ENCODE assay signal across 20 cellular contexts in genomic region chr15:81612631-81613030, GRCh38.
"Had no signal": no experiment of that assay in that cellular context is flagged by ENCODE, and none has a peak within 500 bp of the region (broad histone marks: within the 10 kb centered on the region; RNA-seq: fewer than 3 reads in every experiment).

No MANE protein-coding gene starts in this region.

- H3K4me1 Mint-ChIP-seq: memory B cell had no signal

- H3K27me3 Mint-ChIP-seq: dendritic cell treated with granulocyte-macrophage colony-stimulating factor and Interleukin-4, amounts not matched to agents 40 ng/mL and 50 ng/mL, for 4 days had no signal

- DNase-seq: activated CD4-positive, alpha-beta memory T cell treated with anti-CD3 and anti-CD28 coated beads for 36 hours; activated CD4-positive, alpha-beta T cell treated with anti-CD3 and anti-CD28 coated beads for 1 hour; activated effector memory CD4-positive, alpha-beta T cell treated with Interleukin-2 at 50 U/mL for 16 hours; activated naive CD4-positive, alpha-beta T cell treated with anti-CD3 and anti-CD28 coated beads, Interleukin-2, amount 50 U/mL, for 16 hours; activated T-cell treated with anti-CD3 and anti-CD28 coated beads, Interleukin-2, amount 50 U/mL, for 4 hours; erythroblast; left ventricle myocardium superior; naive thymus-derived CD8-positive, alpha-beta T cell; occipital lobe; right cardiac atrium; stimulated activated CD4-positive, alpha-beta T cell treated with anti-CD3 and anti-CD28 coated beads, Interleukin-4, amount 100 ng/mL, for 24 hours; stimulated activated CD8-positive, alpha-beta memory T cell treated with anti-CD3 and anti-CD28 coated beads, Interleukin-4, amount 100 ng/mL, for 48 hours; T-helper 9 cell; trophoblast cell had no signal

- H3K27ac ChIP-seq: gastroesophageal sphincter, skin epidermis, suprapubic skin had no signal

- H3K9me3 Mint-ChIP-seq: activated CD4-positive, alpha-beta memory T cell treated with anti-CD3 and anti-CD28 coated beads for 36 hours; activated T-cell treated with anti-CD3 and anti-CD28 coated beads, Interleukin-2, amount 50 U/mL, for 4 hours; dendritic cell treated with granulocyte-macrophage colony-stimulating factor and Interleukin-4, amounts not matched to agents 40 ng/mL and 50 ng/mL, for 4 days; memory B cell; naive thymus-derived CD8-positive, alpha-beta T cell; stimulated activated naive CD8-positive, alpha-beta T cell treated with anti-CD3 and anti-CD28 coated beads, Interleukin-15, Interleukin-2, amounts not matched to agents 100 ng/mL and 50 ng/mL, for 24 hours had no signal

- H3K9me3 ChIP-seq: gastroesophageal sphincter, suprapubic skin had no signal

- H3K36me3 ChIP-seq: gastroesophageal sphincter, suprapubic skin had no signal

- ATAC-seq: activated T-cell treated with anti-CD3 and anti-CD28 coated beads, Interleukin-2, amount 50 U/mL, for 4 hours; gastroesophageal sphincter; left ventricle myocardium superior; naive thymus-derived CD8-positive, alpha-beta T cell; right cardiac atrium had no signal

- H3K4me3 Mint-ChIP-seq: activated CD4-positive, alpha-beta memory T cell treated with anti-CD3 and anti-CD28 coated beads for 36 hours; activated T-cell treated with anti-CD3 and anti-CD28 coated beads, Interleukin-2, amount 50 U/mL, for 4 hours; dendritic cell treated with granulocyte-macrophage colony-stimulating factor and Interleukin-4, amounts not matched to agents 40 ng/mL and 50 ng/mL, for 4 days; memory B cell; naive thymus-derived CD8-positive, alpha-beta T cell; stimulated activated naive CD8-positive, alpha-beta T cell treated with anti-CD3 and anti-CD28 coated beads, Interleukin-15, Interleukin-2, amounts not matched to agents 100 ng/mL and 50 ng/mL, for 24 hours had no signal

- H3K27ac Mint-ChIP-seq: activated CD4-positive, alpha-beta memory T cell treated with anti-CD3 and anti-CD28 coated beads for 36 hours; dendritic cell treated with granulocyte-macrophage colony-stimulating factor and Interleukin-4, amounts not matched to agents 40 ng/mL and 50 ng/mL, for 4 days; memory B cell; naive thymus-derived CD8-positive, alpha-beta T cell; stimulated activated naive CD8-positive, alpha-beta T cell treated with anti-CD3 and anti-CD28 coated beads, Interleukin-15, Interleukin-2, amounts not matched to agents 100 ng/mL and 50 ng/mL, for 24 hours had no signal

- H3K4me3 ChIP-seq: gastroesophageal sphincter, skin epidermis, suprapubic skin had no signal

- H3K4me1 ChIP-seq: gastroesophageal sphincter, suprapubic skin had no signal

- H3K36me3 Mint-ChIP-seq: activated CD4-positive, alpha-beta memory T cell treated with anti-CD3 and anti-CD28 coated beads for 36 hours; memory B cell; naive thymus-derived CD8-positive, alpha-beta T cell had no signal

- H3K27me3 ChIP-seq: gastroesophageal sphincter, suprapubic skin had no signal
